Comparison of ENCODE assay signal across 15 cellular contexts in genomic region chr15:29749365-29750086, GRCh38.
DNase-seq lines count a peak whose midpoint lies in the region; ATAC-seq and TF ChIP-seq lines count a peak whose summit lies in the region.
"Had no signal": no experiment of that assay in that cellular context is flagged by ENCODE, and none has a peak within 500 bp of the region (broad histone marks: within the 10 kb centered on the region; RNA-seq: fewer than 3 reads in every experiment).

No MANE protein-coding gene starts in this region.

- TF ChIP-seq CTCF in right atrium auricular region (IDR thresholded peaks at IDR 0.05) (no peak), endothelial cell (IDR thresholded peaks at IDR 0.05; ENCODE audit: unreplicated experiment) (no peak), mesothelial cell of epicardium (IDR thresholded peaks at IDR 0.05; ENCODE audit: unreplicated experiment) (no peak)

- H3K27me3 ChIP-seq in right atrium auricular region = no peaks in the 10 kb centered on the region
- H3K27me3 ChIP-seq: hepatocyte had no signal

- intact Hi-C loops in Right ventricle myocardium inferior (cut with DNase I) = loop anchor here (10.0 kb wide), 1 partner anchor 325 kb away; no protein-coding TSS in a partner anchor

- no peaks in the 10 kb centered on the region for H3K9me3 ChIP-seq in right atrium auricular region

- peaks cover 38% of the 10 kb centered on the region for H3K36me3 Mint-ChIP-seq in endothelial cell (ENCODE audit: low read depth, unreplicated experiment)
- peaks cover 16% of the 10 kb centered on the region for H3K36me3 Mint-ChIP-seq in mesothelial cell of epicardium
- no peaks in the 10 kb centered on the region for H3K36me3 Mint-ChIP-seq in natural killer cell treated with Interleukin-12 subunit alpha and Interleukin-12 subunit beta and Interleukin-15 and Interleukin-18, amount 100 ng/mL, for 72 hours
- H3K36me3 Mint-ChIP-seq: CD4-positive, alpha-beta memory T cell had no signal

- H3K4me1 Mint-ChIP-seq in endothelial cell (ENCODE audit: unreplicated experiment) = peaks cover 7% of the 10 kb centered on the region
- peaks cover 23% of the 10 kb centered on the region for H3K4me1 Mint-ChIP-seq in mesothelial cell of epicardium
- H3K4me1 Mint-ChIP-seq in natural killer cell treated with Interleukin-12 subunit alpha and Interleukin-12 subunit beta and Interleukin-15 and Interleukin-18, amount 100 ng/mL, for 72 hours (ENCODE audit: low read depth in 2 of 2) = no peaks in the 10 kb centered on the region
- H3K4me1 Mint-ChIP-seq: CD4-positive, alpha-beta memory T cell had no signal

- H3K27ac ChIP-seq in right atrium auricular region = no peak overlapping the region
- H3K27ac ChIP-seq: 22Rv1, hepatocyte, PC-9 had no signal

- H3K36me3 ChIP-seq in right atrium auricular region = peaks cover 13% of the 10 kb centered on the region

- ATAC-seq in Right ventricle myocardium inferior = peak; percentile 46
- no peak for ATAC-seq in HG03095 (IDR thresholded peaks at IDR 0.05; ENCODE audit: unreplicated experiment)
- no peak for ATAC-seq in natural killer cell treated with Interleukin-12 subunit alpha and Interleukin-12 subunit beta and Interleukin-15 and Interleukin-18, amount 100 ng/mL, for 72 hours
- ATAC-seq in GM19397 (IDR thresholded peaks at IDR 0.05; ENCODE audit: unreplicated experiment) = no peak

- no peak for DNase-seq in Right ventricle myocardium inferior (ENCODE audit: missing footprints)
- no peak for DNase-seq in right atrium auricular region (ENCODE audit: low spot score)
- no peak for DNase-seq in endothelial cell (ENCODE audit: low spot score)
- no peak for DNase-seq in mesothelial cell of epicardium (ENCODE audit: low spot score in 2 of 2, unreplicated experiment in 2 of 2)
- DNase-seq in natural killer cell treated with Interleukin-12 subunit alpha and Interleukin-12 subunit beta and Interleukin-15 and Interleukin-18, amount 100 ng/mL, for 72 hours (ENCODE audit: low spot score) = no peak
- DNase-seq in NCI-H446 (lab: John Stamatoyannopoulos, UW) = no peak
- DNase-seq: CD4-positive, alpha-beta memory T cell; HCEC 1CT; NCI-H2081 treated with DMSO at 0.1 percent for 48 hours; NCI-H69; PC-9 had no signal

- H3K4me1 ChIP-seq in right atrium auricular region = peaks cover 0 to 12% of the 10 kb centered on the region in 2 donors

- H3K4me3 ChIP-seq in right atrium auricular region = no peak overlapping the region
- H3K4me3 ChIP-seq: hepatocyte, PC-9 had no signal

- H3K4me3 Mint-ChIP-seq in endothelial cell (ENCODE audit: unreplicated experiment) = peak overlapping the region; percentile 56
- no peak overlapping the region for H3K4me3 Mint-ChIP-seq in mesothelial cell of epicardium
- no peak overlapping the region for H3K4me3 Mint-ChIP-seq in natural killer cell treated with Interleukin-12 subunit alpha and Interleukin-12 subunit beta and Interleukin-15 and Interleukin-18, amount 100 ng/mL, for 72 hours
- H3K4me3 Mint-ChIP-seq: CD4-positive, alpha-beta memory T cell had no signal

- peaks cover 13% of the 10 kb centered on the region for H3K27me3 Mint-ChIP-seq in endothelial cell (ENCODE audit: unreplicated experiment)
- H3K27me3 Mint-ChIP-seq in mesothelial cell of epicardium (ENCODE audit: low read depth) = no peaks in the 10 kb centered on the region
- peaks cover 17% of the 10 kb centered on the region in 2 donors for H3K27me3 Mint-ChIP-seq in natural killer cell treated with Interleukin-12 subunit alpha and Interleukin-12 subunit beta and Interleukin-15 and Interleukin-18, amount 100 ng/mL, for 72 hours

- H3K27ac Mint-ChIP-seq in endothelial cell (ENCODE audit: unreplicated experiment) (peak overlapping the region; percentile 67), mesothelial cell of epicardium (peak overlapping the region; percentile 68)
- H3K27ac Mint-ChIP-seq in natural killer cell treated with Interleukin-12 subunit alpha and Interleukin-12 subunit beta and Interleukin-15 and Interleukin-18, amount 100 ng/mL, for 72 hours = no peak overlapping the region

- H3K9me3 Mint-ChIP-seq in endothelial cell (ENCODE audit: unreplicated experiment) (no peaks in the 10 kb centered on the region), mesothelial cell of epicardium (peaks cover 6% of the 10 kb centered on the region)
- no peaks in the 10 kb centered on the region for H3K9me3 Mint-ChIP-seq in natural killer cell treated with Interleukin-12 subunit alpha and Interleukin-12 subunit beta and Interleukin-15 and Interleukin-18, amount 100 ng/mL, for 72 hours

Comparison
In these comparisons a context has a peak if more than half of its experiments do, and no peak if none do; other contexts are left out.
1. H3K27ac Mint-ChIP-seq: peak in endothelial cell (single experiment) and mesothelial cell of epicardium (single experiment); none in natural killer cell treated with Interleukin-12 subunit alpha and Interleukin-12 subunit beta and Interleukin-15 and Interleukin-18, amount 100 ng/mL, for 72 hours (0 of 2).